ENCODE assay signal across 19 cellular contexts in genomic region chr6:101413773-101414172, GRCh38.
DNase-seq lines count a peak whose midpoint lies in the region; ATAC-seq lines count a peak whose summit lies in the region.
"Had no signal": no experiment of that assay in that cellular context is flagged by ENCODE, and none has a peak within 500 bp of the region (broad histone marks: within the 10 kb centered on the region; RNA-seq: fewer than 3 reads in every experiment).

No MANE protein-coding gene starts in this region.

- ATAC-seq in HG03095 (IDR thresholded peaks at IDR 0.05; ENCODE audit: unreplicated experiment) = no peak
- ATAC-seq in GM19467 (IDR thresholded peaks at IDR 0.05; ENCODE audit: unreplicated experiment) = no peak
- ATAC-seq: GM12878 had no signal

- DNase-seq in NCI-H146 treated with DMSO at 0.1 percent for 48 hours (lab: John Stamatoyannopoulos, UW; ENCODE audit: unreplicated experiment) = peak; percentile 23
- DNase-seq in NCI-H146 (lab: John Stamatoyannopoulos, UW) = no peak
- DNase-seq in DMS153 (lab: John Stamatoyannopoulos, UW) = peak; percentile 23
- peak in 2 of 3 experiments; percentile 10 to 62 for DNase-seq in NCI-H1417 (lab: John Stamatoyannopoulos, UW)
- peak; percentile 82 for DNase-seq in NCI-H748 (lab: John Stamatoyannopoulos, UW; ENCODE audit: unreplicated experiment)
- DNase-seq in NCI-H2081 treated with DMSO at 0.1 percent for 48 hours (lab: John Stamatoyannopoulos, UW) = no peak
- DNase-seq: 8988T, ACHN, Calu3, GOT3, HCEC 1CT, NCI-H187 treated with DMSO at 0.1 percent for 48 hours, NCI-H2227 treated with DMSO at 0.1 percent for 48 hours, Peyer's patch, SHP77 treated with DMSO at 0.1 percent for 48 hours, T-helper 1 cell had no signal

Comparison
In these comparisons a context has a peak if more than half of its experiments do, and no peak if none do; other contexts are left out.
1. DNase-seq: peak in NCI-H146 treated with DMSO at 0.1 percent for 48 hours (single experiment), DMS153 (single experiment), NCI-H1417 (2 of 3) and NCI-H748 (single experiment); none in NCI-H146 (single experiment) and NCI-H2081 treated with DMSO at 0.1 percent for 48 hours (single experiment).